ENCODE assay signal across 9 cellular contexts in the genomic region with DNA sequence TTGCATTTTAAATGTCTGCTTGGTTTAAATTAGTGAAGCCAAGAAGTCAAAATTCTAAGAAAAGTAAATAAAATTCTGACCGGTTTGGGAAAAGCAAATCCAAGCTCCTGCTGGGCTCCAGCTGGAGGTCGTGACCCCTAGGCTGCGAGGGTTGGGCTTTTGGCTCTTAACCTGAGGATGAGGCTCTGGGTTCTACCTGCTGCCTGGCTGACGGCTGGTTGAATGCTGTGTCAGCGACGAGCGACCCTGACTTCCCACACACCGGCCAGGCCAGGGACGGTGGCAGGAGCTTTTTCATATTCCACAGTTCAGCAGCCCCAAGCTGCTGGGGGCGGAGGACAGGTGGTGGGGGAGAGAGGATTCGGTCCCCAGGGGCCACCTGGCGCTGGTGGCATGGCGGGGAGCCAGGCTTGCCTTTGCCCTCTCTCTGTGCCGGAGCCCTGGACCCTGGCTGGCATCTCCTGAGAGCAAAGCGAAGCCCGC. TPM values are rescaled to one million over a fixed set of nuclear protein-coding genes. Genes with fewer than 3 reads are reported as not detected.
DNase-seq lines count a peak whose midpoint lies in the region; ATAC-seq and TF ChIP-seq lines count a peak whose summit lies in the region.
"Had no signal": no experiment of that assay in that cellular context is flagged by ENCODE, and none has a peak within 500 bp of the region (broad histone marks: within the 10 kb centered on the region; RNA-seq: fewer than 3 reads in every experiment).

No MANE protein-coding gene starts in this region.

- H3K4me3 Mint-ChIP-seq in GM23338 (peak overlapping the region; percentile 90), T-helper 17 cell (peak overlapping the region; percentile 19)

- H4K20me1 ChIP-seq in GM23338 (replicated peaks; ENCODE audit: insufficient read depth): no peaks in the 10 kb centered on the region

- DNase-seq in GM23338 (ENCODE audit: low spot score) (peak; percentile 52), T-helper 17 cell (no peak), skeletal muscle cell (ENCODE audit: low read depth) (no peak), left lung (no peak), HCEC 1CT (no peak), NCI-H2196 treated with DMSO at 0.1 percent for 48 hours (lab: John Stamatoyannopoulos, UW; ENCODE audit: unreplicated experiment) (no peak)

- intact Hi-C loops in left lung (cut with DNase I): no loop called here

- 0 out of 2 replicates have a peak, but pooled peaks cover 4% of the 10 kb centered on the region for H3K4me1 ChIP-seq in GM23338 (ENCODE audit: insufficient read depth)
- peaks cover 7 to 15% of the 10 kb centered on the region in 2 donors for H3K4me1 ChIP-seq in left lung

- H3K4me3 ChIP-seq in GM23338 (peak overlapping the region; percentile 68), iPS-11a (ENCODE audit: low read depth, low read length) (peak overlapping the region; percentile 47), skeletal muscle cell (ENCODE audit: low read depth, low read length) (peak overlapping the region; percentile 53), left lung (peak overlapping the region in 1 of 2 donors; percentile 25)

- H3K9me2 ChIP-seq in GM23338 (ENCODE audit: insufficient read depth): no peaks in the 10 kb centered on the region

- peak overlapping the region; percentile 99 for H2AFZ ChIP-seq in GM23338

- no peaks in the 10 kb centered on the region for H3K9me3 Mint-ChIP-seq in GM23338

- H3K27ac Mint-ChIP-seq in GM23338 (no peak overlapping the region), T-helper 17 cell (no peak overlapping the region)

- H3K27ac ChIP-seq in GM23338 (ENCODE audit: low read depth): no peak overlapping the region
- no peak overlapping the region for H3K27ac ChIP-seq in left lung
- H3K27ac ChIP-seq: epithelial cell of prostate had no signal

- no peaks in the 10 kb centered on the region for H3F3A ChIP-seq in GM23338 (replicated peaks; ENCODE audit: low read depth)

- H3K36me3 ChIP-seq in GM23338 (ENCODE audit: insufficient read depth) (no peaks in the 10 kb centered on the region), left lung (no peaks in the 10 kb centered on the region)

- ATAC-seq in GM23338 (peak; percentile 70), T-helper 17 cell (no peak), GM19397 (IDR thresholded peaks at IDR 0.05; ENCODE audit: unreplicated experiment) (no peak), left lung (no peak)

- H3K27me3 ChIP-seq in GM23338 (ENCODE audit: insufficient read depth) (peaks cover 47% of the 10 kb centered on the region), left lung (peaks cover 29 to 69% of the 10 kb centered on the region in 2 donors)

- H3K4me1 Mint-ChIP-seq in GM23338 (peaks cover 10% of the 10 kb centered on the region), T-helper 17 cell (peaks cover 4% of the 10 kb centered on the region)

- no peaks in the 10 kb centered on the region for H3K9me3 ChIP-seq in T-helper 17 cell (ENCODE audit: control insufficient read depth, low read length, poor library complexity, severe bottlenecking)
- no peaks in the 10 kb centered on the region for H3K9me3 ChIP-seq in left lung

- peak overlapping the region; percentile 90 for H3K4me2 ChIP-seq in GM23338

- H3K79me2 ChIP-seq in GM23338 (replicated peaks; ENCODE audit: insufficient read depth): no peaks in the 10 kb centered on the region

- TF ChIP-seq CTCF in GM23338 (conservative IDR thresholded peaks at IDR 0.05; ENCODE audit: low read depth in 2 of 2) (no peak), left lung (IDR thresholded peaks at IDR 0.05) (no peak)

- peaks cover 32% of the 10 kb centered on the region for H3K27me3 Mint-ChIP-seq in GM23338 (ENCODE audit: insufficient read depth, low read depth, poor library complexity)
- peaks cover 46% of the 10 kb centered on the region for H3K27me3 Mint-ChIP-seq in T-helper 17 cell

- H3K36me3 Mint-ChIP-seq in GM23338 (ENCODE audit: low read depth) (no peaks in the 10 kb centered on the region), T-helper 17 cell (ENCODE audit: low read depth) (peaks cover 2% of the 10 kb centered on the region)

TF ChIP-seq in GM23338, 12 proteins besides CTCF, POLR2A, EP300 and RAD21:
- TF ChIP-seq, protein P1, sequence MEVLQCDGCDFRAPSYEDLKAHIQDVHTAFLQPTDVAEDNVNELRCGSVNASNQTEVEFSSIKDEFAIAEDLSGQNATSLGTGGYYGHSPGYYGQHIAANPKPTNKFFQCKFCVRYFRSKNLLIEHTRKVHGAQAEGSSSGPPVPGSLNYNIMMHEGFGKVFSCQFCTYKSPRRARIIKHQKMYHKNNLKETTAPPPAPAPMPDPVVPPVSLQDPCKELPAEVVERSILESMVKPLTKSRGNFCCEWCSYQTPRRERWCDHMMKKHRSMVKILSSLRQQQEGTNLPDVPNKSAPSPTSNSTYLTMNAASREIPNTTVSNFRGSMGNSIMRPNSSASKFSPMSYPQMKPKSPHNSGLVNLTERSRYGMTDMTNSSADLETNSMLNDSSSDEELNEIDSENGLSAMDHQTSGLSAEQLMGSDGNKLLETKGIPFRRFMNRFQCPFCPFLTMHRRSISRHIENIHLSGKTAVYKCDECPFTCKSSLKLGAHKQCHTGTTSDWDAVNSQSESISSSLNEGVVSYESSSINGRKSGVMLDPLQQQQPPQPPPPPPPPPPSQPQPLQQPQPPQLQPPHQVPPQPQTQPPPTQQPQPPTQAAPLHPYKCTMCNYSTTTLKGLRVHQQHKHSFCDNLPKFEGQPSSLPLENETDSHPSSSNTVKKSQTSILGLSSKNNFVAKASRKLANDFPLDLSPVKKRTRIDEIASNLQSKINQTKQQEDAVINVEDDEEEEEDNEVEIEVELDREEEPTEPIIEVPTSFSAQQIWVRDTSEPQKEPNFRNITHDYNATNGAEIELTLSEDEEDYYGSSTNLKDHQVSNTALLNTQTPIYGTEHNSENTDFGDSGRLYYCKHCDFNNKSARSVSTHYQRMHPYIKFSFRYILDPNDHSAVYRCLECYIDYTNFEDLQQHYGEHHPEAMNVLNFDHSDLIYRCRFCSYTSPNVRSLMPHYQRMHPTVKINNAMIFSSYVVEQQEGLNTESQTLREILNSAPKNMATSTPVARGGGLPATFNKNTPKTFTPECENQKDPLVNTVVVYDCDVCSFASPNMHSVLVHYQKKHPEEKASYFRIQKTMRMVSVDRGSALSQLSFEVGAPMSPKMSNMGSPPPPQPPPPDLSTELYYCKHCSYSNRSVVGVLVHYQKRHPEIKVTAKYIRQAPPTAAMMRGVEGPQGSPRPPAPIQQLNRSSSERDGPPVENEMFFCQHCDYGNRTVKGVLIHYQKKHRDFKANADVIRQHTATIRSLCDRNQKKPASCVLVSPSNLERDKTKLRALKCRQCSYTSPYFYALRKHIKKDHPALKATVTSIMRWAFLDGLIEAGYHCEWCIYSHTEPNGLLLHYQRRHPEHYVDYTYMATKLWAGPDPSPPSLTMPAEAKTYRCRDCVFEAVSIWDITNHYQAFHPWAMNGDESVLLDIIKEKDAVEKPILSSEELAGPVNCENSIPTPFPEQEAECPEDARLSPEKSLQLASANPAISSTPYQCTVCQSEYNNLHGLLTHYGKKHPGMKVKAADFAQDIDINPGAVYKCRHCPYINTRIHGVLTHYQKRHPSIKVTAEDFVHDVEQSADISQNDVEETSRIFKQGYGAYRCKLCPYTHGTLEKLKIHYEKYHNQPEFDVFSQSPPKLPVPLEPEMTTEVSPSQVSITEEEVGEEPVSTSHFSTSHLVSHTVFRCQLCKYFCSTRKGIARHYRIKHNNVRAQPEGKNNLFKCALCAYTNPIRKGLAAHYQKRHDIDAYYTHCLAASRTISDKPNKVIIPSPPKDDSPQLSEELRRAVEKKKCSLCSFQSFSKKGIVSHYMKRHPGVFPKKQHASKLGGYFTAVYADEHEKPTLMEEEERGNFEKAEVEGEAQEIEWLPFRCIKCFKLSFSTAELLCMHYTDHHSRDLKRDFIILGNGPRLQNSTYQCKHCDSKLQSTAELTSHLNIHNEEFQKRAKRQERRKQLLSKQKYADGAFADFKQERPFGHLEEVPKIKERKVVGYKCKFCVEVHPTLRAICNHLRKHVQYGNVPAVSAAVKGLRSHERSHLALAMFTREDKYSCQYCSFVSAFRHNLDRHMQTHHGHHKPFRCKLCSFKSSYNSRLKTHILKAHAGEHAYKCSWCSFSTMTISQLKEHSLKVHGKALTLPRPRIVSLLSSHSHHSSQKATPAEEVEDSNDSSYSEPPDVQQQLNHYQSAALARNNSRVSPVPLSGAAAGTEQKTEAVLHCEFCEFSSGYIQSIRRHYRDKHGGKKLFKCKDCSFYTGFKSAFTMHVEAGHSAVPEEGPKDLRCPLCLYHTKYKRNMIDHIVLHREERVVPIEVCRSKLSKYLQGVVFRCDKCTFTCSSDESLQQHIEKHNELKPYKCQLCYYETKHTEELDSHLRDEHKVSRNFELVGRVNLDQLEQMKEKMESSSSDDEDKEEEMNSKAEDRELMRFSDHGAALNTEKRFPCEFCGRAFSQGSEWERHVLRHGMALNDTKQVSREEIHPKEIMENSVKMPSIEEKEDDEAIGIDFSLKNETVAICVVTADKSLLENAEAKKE (CRISPR knock-in tag; IDR thresholded peaks at IDR 0.05): no peak
- TF ChIP-seq CREB1 (CRISPR knock-in tag; IDR thresholded peaks at IDR 0.05; ENCODE audit: low read depth) (no peak), JUNB (IDR thresholded peaks at IDR 0.05; ENCODE audit: unreplicated experiment) (no peak), STAT1 (IDR thresholded peaks at IDR 0.05; ENCODE audit: unreplicated experiment) (no peak), ZNF114 (CRISPR knock-in tag; IDR thresholded peaks at IDR 0.05) (no peak), EZH2 (IDR thresholded peaks at IDR 0.05; ENCODE audit: low read depth, unreplicated experiment) (peak; percentile 56), POLR2AphosphoS5 (IDR thresholded peaks at IDR 0.05; ENCODE audit: low read depth) (no peak)
- TF ChIP-seq, protein P2, sequence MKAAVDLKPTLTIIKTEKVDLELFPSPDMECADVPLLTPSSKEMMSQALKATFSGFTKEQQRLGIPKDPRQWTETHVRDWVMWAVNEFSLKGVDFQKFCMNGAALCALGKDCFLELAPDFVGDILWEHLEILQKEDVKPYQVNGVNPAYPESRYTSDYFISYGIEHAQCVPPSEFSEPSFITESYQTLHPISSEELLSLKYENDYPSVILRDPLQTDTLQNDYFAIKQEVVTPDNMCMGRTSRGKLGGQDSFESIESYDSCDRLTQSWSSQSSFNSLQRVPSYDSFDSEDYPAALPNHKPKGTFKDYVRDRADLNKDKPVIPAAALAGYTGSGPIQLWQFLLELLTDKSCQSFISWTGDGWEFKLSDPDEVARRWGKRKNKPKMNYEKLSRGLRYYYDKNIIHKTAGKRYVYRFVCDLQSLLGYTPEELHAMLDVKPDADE (IDR thresholded peaks at IDR 0.05): no peak

RNA-seq across cellular contexts. Expression of a gene that starts 0.8 kb away (rescaled TPM):
- total RNA-seq in GM23338 (2014; rRNA removed; shearing (Covaris generic)): 0.31 TPM in 1 of 2 replicates, not detected in the other
- polyA plus RNA-seq in GM23338 (2016; fragmentation: Nextera tagmentation; extraction: Ambion mirVana): 0.24 and 0.42 TPM in 2 replicates
- total RNA-seq in T-helper 17 cell (not detected), left lung (under 1 TPM in 1 of 2 donors, not detected in 1; 0.67 TPM)
